1 cellular context compared by ENCODE assay signal in genomic region chr13:30027569-30028455, GRCh38.
TF ChIP-seq lines count a peak whose summit lies in the region.

No MANE protein-coding gene starts in this region.

TF ChIP-seq in SK-N-SH treated with all-trans-retinoic acid at 6 μM for 48 hours, 23 proteins besides CTCF, POLR2A, EP300 and RAD21 (continued from another document):
- TF ChIP-seq POU6F1 (CRISPR knock-in tag; IDR thresholded peaks at IDR 0.05; ENCODE audit: borderline replicate concordance, low read depth) (no peak), BACH2 (CRISPR knock-in tag; IDR thresholded peaks at IDR 0.05; ENCODE audit: borderline replicate concordance) (no peak), ZNF565 (CRISPR knock-in tag; conservative IDR thresholded peaks at IDR 0.05; ENCODE audit: low read depth) (no peak), OSR1 (CRISPR knock-in tag; IDR thresholded peaks at IDR 0.05) (no peak), CSDC2 (CRISPR knock-in tag; IDR thresholded peaks at IDR 0.05) (no peak), TCF4 (CRISPR knock-in tag; IDR thresholded peaks at IDR 0.05; ENCODE audit: borderline replicate concordance) (no peak), ARNTL (CRISPR knock-in tag; IDR thresholded peaks at IDR 0.05; ENCODE audit: borderline replicate concordance, low read depth) (no peak), ZC3H10 (CRISPR knock-in tag; IDR thresholded peaks at IDR 0.05) (no peak), CSRNP3 (CRISPR knock-in tag; IDR thresholded peaks at IDR 0.05) (no peak), RARB (CRISPR knock-in tag; IDR thresholded peaks at IDR 0.05) (no peak), ISL1 (CRISPR knock-in tag; IDR thresholded peaks at IDR 0.05) (no peak)
- TF ChIP-seq, protein P1, sequence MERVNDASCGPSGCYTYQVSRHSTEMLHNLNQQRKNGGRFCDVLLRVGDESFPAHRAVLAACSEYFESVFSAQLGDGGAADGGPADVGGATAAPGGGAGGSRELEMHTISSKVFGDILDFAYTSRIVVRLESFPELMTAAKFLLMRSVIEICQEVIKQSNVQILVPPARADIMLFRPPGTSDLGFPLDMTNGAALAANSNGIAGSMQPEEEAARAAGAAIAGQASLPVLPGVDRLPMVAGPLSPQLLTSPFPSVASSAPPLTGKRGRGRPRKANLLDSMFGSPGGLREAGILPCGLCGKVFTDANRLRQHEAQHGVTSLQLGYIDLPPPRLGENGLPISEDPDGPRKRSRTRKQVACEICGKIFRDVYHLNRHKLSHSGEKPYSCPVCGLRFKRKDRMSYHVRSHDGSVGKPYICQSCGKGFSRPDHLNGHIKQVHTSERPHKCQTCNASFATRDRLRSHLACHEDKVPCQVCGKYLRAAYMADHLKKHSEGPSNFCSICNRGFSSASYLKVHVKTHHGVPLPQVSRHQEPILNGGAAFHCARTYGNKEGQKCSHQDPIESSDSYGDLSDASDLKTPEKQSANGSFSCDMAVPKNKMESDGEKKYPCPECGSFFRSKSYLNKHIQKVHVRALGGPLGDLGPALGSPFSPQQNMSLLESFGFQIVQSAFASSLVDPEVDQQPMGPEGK (CRISPR knock-in tag; IDR thresholded peaks at IDR 0.05; ENCODE audit: borderline replicate concordance) = no peak
